Comparison of ENCODE assay signal across 8 cellular contexts in genomic region chrX:63754141-63754859, GRCh38.
DNase-seq lines count a peak whose midpoint lies in the region; ATAC-seq and TF ChIP-seq lines count a peak whose summit lies in the region.

No MANE protein-coding gene starts in this region.

- H3K4me3 ChIP-seq in astrocyte of the spinal cord (ENCODE audit: low read depth, low read length), result peak overlapping the region; percentile 67

- ATAC-seq in HG02885 (IDR thresholded peaks at IDR 0.05; ENCODE audit: poor library complexity, unreplicated experiment), result peak; percentile 29

- H3K27ac ChIP-seq in RWPE1, result peak overlapping the region; percentile 92

- in situ Hi-C loops in astrocyte of the spinal cord (cut with HindIII; ENCODE audit: low sequenced_read_pairs), result no loop called here

- CTCF ChIA-PET in RWPE1 (lab: Yijun Ruan, JAX), result no interaction called here

- POLR2A ChIA-PET in RWPE1 (lab: Yijun Ruan, JAX; ENCODE audit: low non-redundant PET), result no interaction called here

- TF ChIP-seq CTCF in RWPE1 (conservative IDR thresholded peaks at IDR 0.05; ENCODE audit: low read depth) (no peak), astrocyte of the spinal cord (IDR thresholded peaks at IDR 0.05; ENCODE audit: low read depth, low read length) (no peak)

- peak; percentile 2 for DNase-seq in NCI-H2227 treated with DMSO at 0.1 percent for 48 hours (lab: John Stamatoyannopoulos, UW)
- DNase-seq in NCI-H2227 (lab: John Stamatoyannopoulos, UW; ENCODE audit: unreplicated experiment), result no peak
- peak; percentile 3 for DNase-seq in RWPE1 (ENCODE audit: low spot score)
- peak; percentile 7 for DNase-seq in astrocyte of the spinal cord (ENCODE audit: low read depth, low spot score)
- DNase-seq in kidney tubule cell (ENCODE audit: low spot score), result peak; percentile 8
- peak; percentile 8 for DNase-seq in stimulated activated CD8-positive, alpha-beta memory T cell treated with anti-CD3 and anti-CD28 coated beads, Interleukin-4, amount 100 ng/mL, for 24 hours (ENCODE audit: low read depth)
- DNase-seq in NCI-H2196 treated with DMSO at 0.1 percent for 48 hours (lab: John Stamatoyannopoulos, UW; ENCODE audit: unreplicated experiment), result no peak

Comparison
In these comparisons a context has a peak if more than half of its experiments do, and no peak if none do; other contexts are left out.
1. DNase-seq: peak in NCI-H2227 treated with DMSO at 0.1 percent for 48 hours (single experiment), RWPE1 (single experiment), astrocyte of the spinal cord (single experiment), kidney tubule cell (single experiment) and stimulated activated CD8-positive, alpha-beta memory T cell treated with anti-CD3 and anti-CD28 coated beads, Interleukin-4, amount 100 ng/mL, for 24 hours (single experiment); none in NCI-H2227 (single experiment) and NCI-H2196 treated with DMSO at 0.1 percent for 48 hours (single experiment).